Comparison of ENCODE assay signal across 10 cellular contexts in the genomic region with DNA sequence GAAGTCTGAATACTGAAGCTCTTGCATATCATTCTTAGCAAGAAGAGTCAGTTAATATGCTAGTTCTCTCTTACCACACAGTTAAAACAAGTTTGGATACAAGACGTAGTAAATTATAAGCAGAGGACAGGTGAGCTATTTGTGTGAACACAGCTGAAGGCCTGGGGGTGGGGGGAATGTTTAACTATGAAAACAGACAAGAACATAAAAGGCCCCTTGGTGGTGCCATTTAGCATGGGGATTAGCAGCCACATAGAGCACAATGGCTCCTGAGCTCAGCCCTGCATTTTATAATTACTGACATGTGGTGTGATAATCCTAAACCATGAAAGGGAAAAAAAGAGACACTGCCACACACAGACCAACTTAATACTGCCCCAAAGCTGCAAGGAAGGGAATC.
DNase-seq lines count a peak whose midpoint lies in the region; ATAC-seq, FAIRE-seq and TF ChIP-seq lines count a peak whose summit lies in the region.
"Had no signal": no experiment of that assay in that cellular context is flagged by ENCODE, and none has a peak within 500 bp of the region (broad histone marks: within the 10 kb centered on the region; RNA-seq: fewer than 3 reads in every experiment).

No MANE protein-coding gene starts in this region.

- no peaks in the 10 kb centered on the region for H3K9me3 ChIP-seq in GM12878 (replicated peaks; ENCODE audit: control insufficient read depth, insufficient read depth, low read length)
- H3K9me3 ChIP-seq in pancreas, result no peaks in the 10 kb centered on the region
- no peaks in the 10 kb centered on the region for H3K9me3 ChIP-seq in MG63

- TF ChIP-seq POLR2A in GM12878 (IDR thresholded peaks at IDR 0.05; ENCODE audit: low read depth, low read length), result no peak

- TF ChIP-seq RAD21 in GM12878 (IDR thresholded peaks at IDR 0.05; ENCODE audit: insufficient read depth, low read depth, low read length), result peak; percentile 49; the same call in 1 of the 2 replicates

- no peaks in the 10 kb centered on the region for H3K79me2 ChIP-seq in GM12878 (ENCODE audit: control insufficient read depth, insufficient read depth, low read length)

- FAIRE-seq in GM12878 (lab: Jason Lieb, UNC) (peak; percentile 41), pancreas (lab: Jason Lieb, UNC) (no peak)

- H4K20me1 ChIP-seq in GM12878 (ENCODE audit: control insufficient read depth, insufficient read depth), result no peaks in the 10 kb centered on the region

- TF ChIP-seq CTCF in GM13977 (IDR thresholded peaks at IDR 0.05; ENCODE audit: extremely low read depth, insufficient read depth, missing control alignments), result peak; percentile 16
- TF ChIP-seq CTCF in GM12878 (IDR thresholded peaks at IDR 0.05 in 2 of 3, conservative IDR thresholded peaks at IDR 0.05 in 1 of 3; ENCODE audit: control insufficient read depth in 2 of 3, extremely low read depth in 1 of 3, insufficient read depth in 1 of 3, low read depth in 3 of 3, low read length in 3 of 3), result 0 out of 6 replicates have a peak, but pooled peaks of 1 of the 3 experiments have one; percentile 10
- no peak for TF ChIP-seq CTCF in pancreas (IDR thresholded peaks at IDR 0.05)
- no peak for TF ChIP-seq CTCF in GM10248 (IDR thresholded peaks at IDR 0.05; ENCODE audit: control extremely low read depth, extremely low read depth, low read depth, missing control alignments)

- intact Hi-C loops in GM12878 (cut with micrococcal nuclease; ENCODE audit: unreplicated experiment), result no loop called here
- intact Hi-C loops in pancreas (cut with DNase I), result no loop called here

- in situ Hi-C loops in GM13977 (cut with MboI; ENCODE audit: low pct_unique_long_range_greater_than_20kb, low sequenced_read_pairs, unreplicated experiment), result no loop called here
- in situ Hi-C loops in GM12878 (cut with MboI), result no loop called here

- H2AFZ ChIP-seq in GM12878 (ENCODE audit: control insufficient read depth, low read depth, low read length), result no peak overlapping the region

- H3K4me2 ChIP-seq in GM12878 (ENCODE audit: control insufficient read depth, insufficient read depth), result no peak overlapping the region

- peak; percentile 69 for ATAC-seq in GM12878
- peak in 3 of 4 donors; percentile 45 to 86 (median 74) for ATAC-seq in pancreas

- 24% methylated on average over 1 of the region's 1 CpG for WGBS in GM12878 (ENCODE audit: insufficient coverage, insufficient replicate concordance, low lambda C conversion rate, missing lambda C conversion rate)
- WGBS in pancreas, 2 donors, result 14 to 52% methylated on average over 1 of the region's 1 CpG

- CTCF ChIA-PET in GM12878 (lab: Yijun Ruan, JAX), result interaction anchor here (0.6 to 2.2 kb wide), 3 partner anchors 15 to 138 kb away, joined by 3 to 10 read pairs (median 6); no protein-coding TSS in a partner anchor
- CTCF ChIA-PET in GM10248 (lab: Yijun Ruan, JAX), result interaction anchor here (0.9 to 1.8 kb wide), 7 partner anchors 8 to 110 kb away, joined by 3 to 5 read pairs (median 3); no protein-coding TSS in a partner anchor

- BruUV-seq in GM12878 (replicated peaks; lab: Mats Ljungman, UMichigan), result no TSS peak

- RAD21 ChIA-PET in GM12878 (lab: Charles Lee; ENCODE audit: unreplicated experiment), result no interaction called here

- no peaks in the 10 kb centered on the region for H3K4me1 ChIP-seq in GM12878 (ENCODE audit: control insufficient read depth, insufficient read depth, low read length)
- H3K4me1 ChIP-seq in pancreas, result peaks cover 0 to 14% (median 7%) of the 10 kb centered on the region in 3 donors

- H3K27ac ChIP-seq in GM12878 (ENCODE audit: control insufficient read depth, insufficient read depth), result no peak overlapping the region
- no peak overlapping the region for H3K27ac ChIP-seq in pancreas

- SMC1A ChIA-PET in GM12878 (lab: Charles Lee; ENCODE audit: uncharacterized antibody, unreplicated experiment), result interaction anchor here (0.9 kb wide), 1 partner anchor 45 kb away, joined by 3 read pairs; no protein-coding TSS in a partner anchor

- H3K4me3 ChIP-seq in GM12878 (no peak overlapping the region), pancreas (no peak overlapping the region), MG63 (no peak overlapping the region)

- H3K9ac ChIP-seq in GM12878 (ENCODE audit: control insufficient read depth, insufficient read depth, low read length), result no peak overlapping the region

- H3K36me3 ChIP-seq in GM12878 (ENCODE audit: control insufficient read depth in 2 of 2, insufficient read depth in 2 of 2, low read length in 1 of 2) (no peaks in the 10 kb centered on the region), pancreas (no peaks in the 10 kb centered on the region), MG63 (no peaks in the 10 kb centered on the region)

- POLR2A ChIA-PET in GM12878 (lab: Charles Lee) (no interaction called here), GM10248 (lab: Yijun Ruan, JAX) (interaction anchor here (0.5 kb wide), 1 partner anchor 1048 kb away, joined by 3 read pairs; no protein-coding TSS in a partner anchor)

- no peak for TF ChIP-seq EP300 in GM12878 (IDR thresholded peaks at IDR 0.05; ENCODE audit: borderline replicate concordance in 1 of 2, control insufficient read depth in 1 of 2, low read depth in 2 of 2, low read length in 2 of 2)

- DNase-seq in GM13977 (ENCODE audit: low spot score) (no peak), NCI-H1930 (lab: John Stamatoyannopoulos, UW) (peak; percentile 29 to 44), GM12878 (ENCODE audit: low read depth, low spot score) (no peak), pancreas (peak in 1 of 6 donors; percentile 40), GM10248 (ENCODE audit: extremely low spot score) (no peak), SW 1271 (lab: John Stamatoyannopoulos, UW) (no peak), MG63 (no peak)
- DNase-seq: KG1, midbrain, RPMI8226 had no signal

- H3K27me3 ChIP-seq in GM12878 (replicated peaks in 1 of 2; ENCODE audit: control insufficient read depth in 2 of 2, insufficient read depth in 2 of 2, low read length in 1 of 2) (no peaks in the 10 kb centered on the region), pancreas (no peaks in the 10 kb centered on the region), MG63 (no peaks in the 10 kb centered on the region)

TF ChIP-seq in GM12878, 131 proteins besides CTCF, POLR2A, EP300 and RAD21:
- TF ChIP-seq, protein P1, sequence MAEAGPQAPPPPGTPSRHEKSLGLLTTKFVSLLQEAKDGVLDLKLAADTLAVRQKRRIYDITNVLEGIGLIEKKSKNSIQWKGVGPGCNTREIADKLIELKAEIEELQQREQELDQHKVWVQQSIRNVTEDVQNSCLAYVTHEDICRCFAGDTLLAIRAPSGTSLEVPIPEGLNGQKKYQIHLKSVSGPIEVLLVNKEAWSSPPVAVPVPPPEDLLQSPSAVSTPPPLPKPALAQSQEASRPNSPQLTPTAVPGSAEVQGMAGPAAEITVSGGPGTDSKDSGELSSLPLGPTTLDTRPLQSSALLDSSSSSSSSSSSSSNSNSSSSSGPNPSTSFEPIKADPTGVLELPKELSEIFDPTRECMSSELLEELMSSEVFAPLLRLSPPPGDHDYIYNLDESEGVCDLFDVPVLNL (IDR thresholded peaks at IDR 0.05; ENCODE audit: low read depth, low read length), result no peak
- TF ChIP-seq TARDBP (IDR thresholded peaks at IDR 0.05; ENCODE audit: borderline replicate concordance), result no peak
- TF ChIP-seq STAT1 (conservative IDR thresholded peaks at IDR 0.05), result no peak
- TF ChIP-seq TAF1 (IDR thresholded peaks at IDR 0.05; ENCODE audit: borderline replicate concordance, low read depth, low read length), result no peak
- no peak for TF ChIP-seq MYB (IDR thresholded peaks at IDR 0.05; ENCODE audit: borderline replicate concordance, low read depth, low read length)
- TF ChIP-seq CBX5 (IDR thresholded peaks at IDR 0.05; ENCODE audit: low read depth), result no peak
- TF ChIP-seq PAX8 (IDR thresholded peaks at IDR 0.05), result no peak
- no peak for TF ChIP-seq STAT3 (IDR thresholded peaks at IDR 0.05; ENCODE audit: low read depth, low read length)
- no peak for TF ChIP-seq MYC (IDR thresholded peaks at IDR 0.05; ENCODE audit: insufficient read depth, insufficient read length, insufficient replicate concordance, low read length, severe bottlenecking)
- no peak for TF ChIP-seq TBL1XR1 (IDR thresholded peaks at IDR 0.05; ENCODE audit: low read depth, low read length)
- TF ChIP-seq ZNF384 (IDR thresholded peaks at IDR 0.05; ENCODE audit: borderline replicate concordance, low read depth, low read length), result no peak
- TF ChIP-seq HCFC1 (IDR thresholded peaks at IDR 0.05; ENCODE audit: low read length), result no peak
- no peak for TF ChIP-seq IKZF2 (IDR thresholded peaks at IDR 0.05)
- TF ChIP-seq HDAC6 (IDR thresholded peaks at IDR 0.05; ENCODE audit: unreplicated experiment), result no peak
TF ChIP-seq in GM12878: peak in this region for 0.

Comparison
In these comparisons a context has a peak if more than half of its experiments do, and no peak if none do; other contexts are left out.
1. DNase-seq: peak in NCI-H1930 (2 of 2); none in GM13977 (single experiment), GM12878 (single experiment), GM10248 (single experiment), SW 1271 (0 of 2) and MG63 (single experiment).